1 cellular context compared by ENCODE assay signal in genomic region chr18:74445585-74445984, GRCh38.
TF ChIP-seq lines count a peak whose summit lies in the region.

No MANE protein-coding gene starts in this region.

TF ChIP-seq in H1, 55 proteins besides CTCF, POLR2A, EP300 and RAD21:
- TF ChIP-seq SRF (IDR thresholded peaks at IDR 0.05; ENCODE audit: low read depth, low read length) = no peak
- no peak for TF ChIP-seq YY1 (IDR thresholded peaks at IDR 0.05; ENCODE audit: low read depth, low read length)
- no peak for TF ChIP-seq SP4 (IDR thresholded peaks at IDR 0.05; ENCODE audit: low read length)
- TF ChIP-seq CTBP2 (IDR thresholded peaks at IDR 0.05; ENCODE audit: borderline replicate concordance, insufficient read depth, insufficient read length, low read length) = no peak
- TF ChIP-seq RNF2 (IDR thresholded peaks at IDR 0.05; ENCODE audit: borderline replicate concordance, low read depth, low read length, missing control alignments, poor library complexity, severe bottlenecking) = no peak
- TF ChIP-seq POU5F1 (IDR thresholded peaks at IDR 0.05; ENCODE audit: low read depth, low read length) = no peak
- no peak for TF ChIP-seq EGR1 (IDR thresholded peaks at IDR 0.05; ENCODE audit: borderline replicate concordance, low read depth, low read length)
- no peak for TF ChIP-seq FOSL1 (IDR thresholded peaks at IDR 0.05; ENCODE audit: insufficient read depth, low read depth, low read length)
- TF ChIP-seq CHD2 (IDR thresholded peaks at IDR 0.05; ENCODE audit: low read length) = no peak
- TF ChIP-seq HDAC6 (IDR thresholded peaks at IDR 0.05; ENCODE audit: low read depth, low read length) = no peak
- no peak for TF ChIP-seq ASH2L (IDR thresholded peaks at IDR 0.05; ENCODE audit: low read length)
- TF ChIP-seq NRF1 (IDR thresholded peaks at IDR 0.05; ENCODE audit: low read depth, low read length) = no peak
- no peak for TF ChIP-seq BACH1 (IDR thresholded peaks at IDR 0.05; ENCODE audit: low read length)
- TF ChIP-seq KDM1A (IDR thresholded peaks at IDR 0.05; ENCODE audit: borderline replicate concordance, low read length) = no peak
- no peak for TF ChIP-seq CREB1 (IDR thresholded peaks at IDR 0.05)
- TF ChIP-seq KDM5A (IDR thresholded peaks at IDR 0.05; ENCODE audit: low read length) = no peak
